ENCODE assay signal across 23 cellular contexts in the genomic region with DNA sequence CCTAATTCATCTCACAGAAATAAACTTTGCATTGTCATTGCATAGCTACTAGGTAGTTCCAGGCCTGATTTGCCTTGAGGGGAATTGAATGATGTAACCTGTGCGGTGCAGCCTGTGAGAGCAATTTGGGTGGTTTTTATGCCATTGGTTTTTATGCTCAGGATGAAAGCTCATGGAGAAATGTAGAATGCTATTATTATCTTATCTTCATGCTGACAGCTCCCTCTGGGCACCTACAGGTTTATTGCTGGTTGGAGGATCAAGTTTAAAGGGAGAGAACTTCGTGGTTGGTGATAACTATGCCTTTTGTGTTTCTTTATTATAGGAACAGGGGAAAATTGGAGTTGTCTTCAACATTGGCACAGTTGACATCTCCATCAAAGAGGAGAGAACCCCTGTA.
DNase-seq lines count a peak whose midpoint lies in the region; ATAC-seq and TF ChIP-seq lines count a peak whose summit lies in the region.
"Had no signal": no experiment of that assay in that cellular context is flagged by ENCODE, and none has a peak within 500 bp of the region (broad histone marks: within the 10 kb centered on the region; RNA-seq: fewer than 3 reads in every experiment).

No MANE protein-coding gene starts in this region.

- no peak overlapping the region for H3K4me3 ChIP-seq in HEK293 (ENCODE audit: low read depth, low read length)
- H3K4me3 ChIP-seq: A549; BLaER1 treated with 17β-estradiol and CSF1 and Interleukin-3, amounts not matched to agents 10 nM and 100 nM; GM23338 had no signal

- TF ChIP-seq CTCF in HEK293 (tag by site-specific recombination; IDR thresholded peaks at IDR 0.05) (no peak), type B pancreatic cell (conservative IDR thresholded peaks at IDR 0.05) (no peak)

- ATAC-seq in HG02973 (IDR thresholded peaks at IDR 0.05; ENCODE audit: unreplicated experiment) = no peak
- no peak for ATAC-seq in sciatic nerve
- ATAC-seq: A549, GM23338, HCT116 had no signal

- peaks cover 0 to 4% of the 10 kb centered on the region in 2 experiments; a peak in 2 of 3 replicates for H3K36me3 ChIP-seq in HEK293 (ENCODE audit: control insufficient read depth in 2 of 2, insufficient read depth in 1 of 2, low read length in 2 of 2)
- H3K36me3 ChIP-seq: BE2C; BLaER1 treated with 17β-estradiol and CSF1 and Interleukin-3, amounts not matched to agents 10 nM and 100 nM had no signal

- no peak overlapping the region for H3K27ac ChIP-seq in HEK293 (ENCODE audit: extremely low read depth, low read depth, low read length)
- H3K27ac ChIP-seq: A549; BLaER1 treated with 17β-estradiol and CSF1 and Interleukin-3, amounts not matched to agents 10 nM and 100 nM had no signal

- peak overlapping the region; percentile 80 for H3K27ac Mint-ChIP-seq in type B pancreatic cell
- no peak overlapping the region for H3K27ac Mint-ChIP-seq in activated T-helper 2 cell treated with anti-CD3 and anti-CD28 coated beads, Interferon-gamma antibody, Interleukin-2, Interleukin-4, amounts not matched to agents 10 μg/mL and 5 μg/mL and 100 μg/mL, durations not matched to agents 14 hours and 24 hours and 36 hours
- H3K27ac Mint-ChIP-seq: CD14-positive monocyte; CD4-positive, alpha-beta T cell; GM23338; H9 had no signal

- CTCF ChIA-PET in HEK293 (lab: Yijun Ruan, JAX) = interaction anchor here (1.0 kb wide), 1 partner anchor 9 kb away, joined by 4 read pairs; no protein-coding TSS in a partner anchor

- H3K36me3 Mint-ChIP-seq in type B pancreatic cell = peaks cover 13% of the 10 kb centered on the region
- no peaks in the 10 kb centered on the region for H3K36me3 Mint-ChIP-seq in activated T-helper 2 cell treated with anti-CD3 and anti-CD28 coated beads, Interferon-gamma antibody, Interleukin-2, Interleukin-4, amounts not matched to agents 10 μg/mL and 5 μg/mL and 100 μg/mL, durations not matched to agents 14 hours and 24 hours and 36 hours (ENCODE audit: low read depth)
- H3K36me3 Mint-ChIP-seq: CD14-positive monocyte; CD8-positive, alpha-beta memory T cell had no signal

- no peaks in the 10 kb centered on the region for H3K9me3 ChIP-seq in HEK293 (ENCODE audit: control insufficient read depth, insufficient read depth, low read depth, low read length)
- H3K9me3 ChIP-seq: A549, BE2C had no signal

- intact Hi-C loops in activated T-helper 2 cell treated with anti-CD3 and anti-CD28 coated beads, Interferon-gamma antibody, Interleukin-2, Interleukin-4, amounts not matched to agents 10 μg/mL and 5 μg/mL and 100 μg/mL, durations not matched to agents 14 hours and 24 hours and 36 hours (cut with micrococcal nuclease) = no loop called here
- intact Hi-C loops in sciatic nerve (cut with DNase I) = no loop called here

- 0 out of 2 replicates have a peak, but pooled peaks cover under 1% of the 10 kb centered on the region for H3K4me1 ChIP-seq in HEK293 (ENCODE audit: control insufficient read depth, insufficient read depth, low read length)
- H3K4me1 ChIP-seq: A549, BE2C had no signal

- DNase-seq in NCI-H226 (peak; percentile 77), iPS-NIHi7 (ENCODE audit: extremely low spot score) (peak; percentile 1), type B pancreatic cell (ENCODE audit: extremely low spot score, unreplicated experiment) (no peak), sciatic nerve (ENCODE audit: low spot score) (no peak)
- DNase-seq in activated T-helper 2 cell treated with anti-CD3 and anti-CD28 coated beads, Interferon-gamma antibody, Interleukin-2, Interleukin-4, amounts not matched to agents 10 μg/mL and 5 μg/mL and 100 μg/mL, durations not matched to agents 14 hours and 24 hours and 36 hours (ENCODE audit: low spot score) = no peak
- DNase-seq: 8988T; ACHN; AML-193; BE2C; CD4-positive, alpha-beta T cell; CD8-positive, alpha-beta memory T cell; DMS 273 treated with DMSO at 0.1 percent for 48 hours; DMS79; EL; GF-D8; H9 had no signal

- no peaks in the 10 kb centered on the region for H3K27me3 Mint-ChIP-seq in type B pancreatic cell
- no peaks in the 10 kb centered on the region for H3K27me3 Mint-ChIP-seq in activated T-helper 2 cell treated with anti-CD3 and anti-CD28 coated beads, Interferon-gamma antibody, Interleukin-2, Interleukin-4, amounts not matched to agents 10 μg/mL and 5 μg/mL and 100 μg/mL, durations not matched to agents 14 hours and 24 hours and 36 hours (ENCODE audit: low read depth)
- H3K27me3 Mint-ChIP-seq: CD4-positive, alpha-beta T cell; CD8-positive, alpha-beta memory T cell had no signal

- H3K4me3 Mint-ChIP-seq in type B pancreatic cell = peak overlapping the region; percentile 48
- H3K4me3 Mint-ChIP-seq in activated T-helper 2 cell treated with anti-CD3 and anti-CD28 coated beads, Interferon-gamma antibody, Interleukin-2, Interleukin-4, amounts not matched to agents 10 μg/mL and 5 μg/mL and 100 μg/mL, durations not matched to agents 14 hours and 24 hours and 36 hours (ENCODE audit: low read depth) = no peak overlapping the region
- H3K4me3 Mint-ChIP-seq: CD14-positive monocyte; CD4-positive, alpha-beta T cell; CD8-positive, alpha-beta memory T cell; GM23338; H9 had no signal

- POLR2A ChIA-PET in HEK293 (lab: Yijun Ruan, JAX) = no interaction called here

- H3K9me3 Mint-ChIP-seq in type B pancreatic cell = peaks cover 14% of the 10 kb centered on the region
- peaks cover 5% of the 10 kb centered on the region for H3K9me3 Mint-ChIP-seq in activated T-helper 2 cell treated with anti-CD3 and anti-CD28 coated beads, Interferon-gamma antibody, Interleukin-2, Interleukin-4, amounts not matched to agents 10 μg/mL and 5 μg/mL and 100 μg/mL, durations not matched to agents 14 hours and 24 hours and 36 hours
- H3K9me3 Mint-ChIP-seq: CD4-positive, alpha-beta T cell; GM23338; H9 had no signal

- peaks cover 11% of the 10 kb centered on the region for H3K4me1 Mint-ChIP-seq in type B pancreatic cell (ENCODE audit: unreplicated experiment)
- H3K4me1 Mint-ChIP-seq in activated T-helper 2 cell treated with anti-CD3 and anti-CD28 coated beads, Interferon-gamma antibody, Interleukin-2, Interleukin-4, amounts not matched to agents 10 μg/mL and 5 μg/mL and 100 μg/mL, durations not matched to agents 14 hours and 24 hours and 36 hours (ENCODE audit: low read depth) = no peaks in the 10 kb centered on the region
- H3K4me1 Mint-ChIP-seq: CD14-positive monocyte; CD8-positive, alpha-beta memory T cell had no signal

TF ChIP-seq in HEK293, 187 proteins besides CTCF, POLR2A, EP300 and RAD21 (continues in another document):
- TF ChIP-seq ZIC2 (tag by site-specific recombination; IDR thresholded peaks at IDR 0.05) (peak; percentile 82), SCRT1 (tag by site-specific recombination; IDR thresholded peaks at IDR 0.05; ENCODE audit: borderline replicate concordance) (no peak), ZNF600 (tag by site-specific recombination; IDR thresholded peaks at IDR 0.05) (no peak), SP7 (tag by site-specific recombination; IDR thresholded peaks at IDR 0.05) (peak; percentile 86), TCF7L2 (IDR thresholded peaks at IDR 0.05; ENCODE audit: borderline replicate concordance, low read depth, low read length) (peak; percentile 98), RBAK (tag by site-specific recombination; IDR thresholded peaks at IDR 0.05) (no peak), BCL11B (tag by site-specific recombination; IDR thresholded peaks at IDR 0.05; ENCODE audit: low read depth) (peak; percentile 48; the same call in 1 of the 2 replicates), SALL2 (tag by site-specific recombination; IDR thresholded peaks at IDR 0.05; ENCODE audit: borderline replicate concordance) (no peak), ZNF776 (tag by site-specific recombination; IDR thresholded peaks at IDR 0.05; ENCODE audit: borderline replicate concordance) (no peak), MEIS1 (CRISPR knock-in tag; IDR thresholded peaks at IDR 0.05; ENCODE audit: borderline replicate concordance) (no peak), ZNF544 (tag by site-specific recombination; IDR thresholded peaks at IDR 0.05) (no peak), ZNF645 (tag by site-specific recombination; IDR thresholded peaks at IDR 0.05) (no peak), ZNF280C (tag by site-specific recombination; IDR thresholded peaks at IDR 0.05) (no peak)

Comparison
In these comparisons a context has a peak if more than half of its experiments do, and no peak if none do; other contexts are left out.
1. DNase-seq: peak in NCI-H226 (single experiment) and iPS-NIHi7 (single experiment); none in type B pancreatic cell (single experiment), activated T-helper 2 cell treated with anti-CD3 and anti-CD28 coated beads, Interferon-gamma antibody, Interleukin-2, Interleukin-4, amounts not matched to agents 10 μg/mL and 5 μg/mL and 100 μg/mL, durations not matched to agents 14 hours and 24 hours and 36 hours (single experiment) and sciatic nerve (single experiment).